In genomic region chr11:65653229-65654225, GRCh38 we compare ENCODE assay signal across 1 cellular context.
TF ChIP-seq lines count a peak whose summit lies in the region.

No MANE protein-coding gene starts in this region.

TF ChIP-seq in HepG2, 621 proteins besides CTCF, POLR2A, EP300 and RAD21 (continued from another document and continues in another):
- TF ChIP-seq ZNF512 (CRISPR knock-in tag; IDR thresholded peaks at IDR 0.05), result no peak
- TF ChIP-seq ZZZ3 (CRISPR knock-in tag; IDR thresholded peaks at IDR 0.05; ENCODE audit: borderline replicate concordance), result no peak
- TF ChIP-seq AKNA (CRISPR knock-in tag; IDR thresholded peaks at IDR 0.05; ENCODE audit: borderline replicate concordance), result no peak
- no peak for TF ChIP-seq ZNF326 (CRISPR knock-in tag; IDR thresholded peaks at IDR 0.05; ENCODE audit: borderline replicate concordance)
- no peak for TF ChIP-seq SP5 (CRISPR knock-in tag; IDR thresholded peaks at IDR 0.05; ENCODE audit: borderline replicate concordance, low read depth)
- no peak for TF ChIP-seq GATAD1 (CRISPR knock-in tag; IDR thresholded peaks at IDR 0.05)
- no peak for TF ChIP-seq THAP8 (CRISPR knock-in tag; IDR thresholded peaks at IDR 0.05; ENCODE audit: borderline replicate concordance)
- no peak for TF ChIP-seq E2F2 (CRISPR knock-in tag; IDR thresholded peaks at IDR 0.05; ENCODE audit: borderline replicate concordance)
- 0 out of 2 replicates have a peak, but pooled peaks have one; percentile 9 for TF ChIP-seq ZNF879 (CRISPR knock-in tag; IDR thresholded peaks at IDR 0.05)
- TF ChIP-seq ZFP36L2 (CRISPR knock-in tag; IDR thresholded peaks at IDR 0.05), result no peak
- peak; percentile 31 for TF ChIP-seq SALL1 (CRISPR knock-in tag; IDR thresholded peaks at IDR 0.05)
- no peak for TF ChIP-seq PBX3 (CRISPR knock-in tag; IDR thresholded peaks at IDR 0.05; ENCODE audit: borderline replicate concordance)
- TF ChIP-seq ZNF282 (IDR thresholded peaks at IDR 0.05; ENCODE audit: partially characterized antibody), result no peak
- 0 out of 2 replicates have a peak, but pooled peaks have one; percentile 59 for TF ChIP-seq ZFP91 (CRISPR knock-in tag; IDR thresholded peaks at IDR 0.05; ENCODE audit: borderline replicate concordance)
- no peak for TF ChIP-seq TRAFD1 (CRISPR knock-in tag; IDR thresholded peaks at IDR 0.05; ENCODE audit: borderline replicate concordance)
- no peak for TF ChIP-seq ZNF503 (CRISPR knock-in tag; IDR thresholded peaks at IDR 0.05)
- TF ChIP-seq MEF2D (CRISPR knock-in tag; IDR thresholded peaks at IDR 0.05), result no peak
- no peak for TF ChIP-seq ZFP36 (IDR thresholded peaks at IDR 0.05; ENCODE audit: borderline replicate concordance, low read depth, low read length, partially characterized antibody)
- no peak for TF ChIP-seq CBX1 (IDR thresholded peaks at IDR 0.05; ENCODE audit: low read depth)
- no peak for TF ChIP-seq HNRNPLL (IDR thresholded peaks at IDR 0.05; ENCODE audit: low read depth, low read length, poor library complexity, severe bottlenecking)
- TF ChIP-seq ZNF605 (CRISPR knock-in tag; IDR thresholded peaks at IDR 0.05), result no peak
- TF ChIP-seq CHD4 (IDR thresholded peaks at IDR 0.05; ENCODE audit: borderline replicate concordance, low read length), result no peak
- TF ChIP-seq NFIB (CRISPR knock-in tag; IDR thresholded peaks at IDR 0.05; ENCODE audit: borderline replicate concordance), result no peak
- no peak for TF ChIP-seq MBD4 (IDR thresholded peaks at IDR 0.05; ENCODE audit: borderline replicate concordance, low read length)
- TF ChIP-seq EZH2 (conservative IDR thresholded peaks at IDR 0.05; ENCODE audit: low read depth, low read length), result no peak
- TF ChIP-seq CBX5 (CRISPR knock-in tag; IDR thresholded peaks at IDR 0.05; ENCODE audit: borderline replicate concordance), result no peak
- no peak for TF ChIP-seq CREB1 (IDR thresholded peaks at IDR 0.05)
- TF ChIP-seq CREB1 (CRISPR knock-in tag; IDR thresholded peaks at IDR 0.05), result no peak
- no peak for TF ChIP-seq MAFG (CRISPR knock-in tag; IDR thresholded peaks at IDR 0.05)
- TF ChIP-seq ZBTB38 (CRISPR knock-in tag; IDR thresholded peaks at IDR 0.05), result no peak; the same call in 1 of the 2 replicates
- TF ChIP-seq ZC3H4 (CRISPR knock-in tag; IDR thresholded peaks at IDR 0.05; ENCODE audit: borderline replicate concordance), result no peak
- peak; percentile 66; the same call in 1 of the 2 replicates for TF ChIP-seq ZNF350 (CRISPR knock-in tag; IDR thresholded peaks at IDR 0.05; ENCODE audit: borderline replicate concordance, low read depth)
- TF ChIP-seq ZNF430 (CRISPR knock-in tag; IDR thresholded peaks at IDR 0.05), result no peak
- TF ChIP-seq ADNP (CRISPR knock-in tag; IDR thresholded peaks at IDR 0.05), result no peak
- TF ChIP-seq HNF4G (IDR thresholded peaks at IDR 0.05; ENCODE audit: borderline replicate concordance, low read depth, low read length), result no peak
- 0 out of 2 replicates have a peak, but pooled peaks have one; percentile 40 for TF ChIP-seq HNF4G (CRISPR knock-in tag; IDR thresholded peaks at IDR 0.05; ENCODE audit: borderline replicate concordance, low read depth)
- peak; percentile 11; the same call in 1 of the 2 replicates for TF ChIP-seq ZC3H13 (CRISPR knock-in tag; IDR thresholded peaks at IDR 0.05)
- TF ChIP-seq KAT2B (IDR thresholded peaks at IDR 0.05; ENCODE audit: borderline replicate concordance, low read depth, low read length), result no peak
- no peak for TF ChIP-seq WIZ (CRISPR knock-in tag; IDR thresholded peaks at IDR 0.05)
- peak; percentile 17 for TF ChIP-seq UBTF (CRISPR knock-in tag; IDR thresholded peaks at IDR 0.05)
- TF ChIP-seq ZNF510 (CRISPR knock-in tag; IDR thresholded peaks at IDR 0.05; ENCODE audit: low read depth), result no peak
- TF ChIP-seq CAMTA2 (CRISPR knock-in tag; IDR thresholded peaks at IDR 0.05; ENCODE audit: borderline replicate concordance), result no peak
- no peak for TF ChIP-seq CEBPB (IDR thresholded peaks at IDR 0.05; ENCODE audit: borderline replicate concordance, low read depth, low read length)
- no peak for TF ChIP-seq ZKSCAN1 (IDR thresholded peaks at IDR 0.05; ENCODE audit: low read length)
- no peak for TF ChIP-seq FOSL1 (CRISPR knock-in tag; IDR thresholded peaks at IDR 0.05; ENCODE audit: borderline replicate concordance)
- no peak for TF ChIP-seq CCDC6 (CRISPR knock-in tag; IDR thresholded peaks at IDR 0.05)
- TF ChIP-seq GMEB2 (CRISPR knock-in tag; IDR thresholded peaks at IDR 0.05; ENCODE audit: low read depth), result no peak
